23 cellular contexts compared by ENCODE assay signal in the genomic region with DNA sequence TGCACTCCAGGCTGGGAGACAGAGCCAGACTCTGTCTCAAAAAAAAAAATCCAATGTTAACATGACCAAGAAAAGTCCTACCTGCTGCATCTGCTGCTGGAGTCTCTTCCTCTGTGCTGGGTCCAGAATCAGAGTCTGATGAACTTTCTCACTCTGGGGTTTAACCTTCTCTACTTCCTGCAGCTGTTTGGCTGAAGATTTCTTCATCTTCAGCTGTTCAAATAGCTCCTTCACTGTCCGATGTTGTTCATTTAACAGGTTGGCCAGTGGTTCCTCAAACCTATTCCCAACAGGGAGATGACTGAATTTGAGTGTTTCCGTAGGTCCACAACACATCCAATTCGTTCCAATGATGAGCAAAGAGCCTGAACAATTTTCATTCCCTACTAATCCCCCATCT.
DNase-seq lines count a peak whose midpoint lies in the region; ATAC-seq, FAIRE-seq and TF ChIP-seq lines count a peak whose summit lies in the region.
"Had no signal": no experiment of that assay in that cellular context is flagged by ENCODE, and none has a peak within 500 bp of the region (broad histone marks: within the 10 kb centered on the region; RNA-seq: fewer than 3 reads in every experiment).

No MANE protein-coding gene starts in this region.

- no peak for TF ChIP-seq POLR2A in HepG2 (IDR thresholded peaks at IDR 0.05; ENCODE audit: insufficient read depth in 1 of 2, low read depth in 2 of 2, low read length in 2 of 2)

- POLR2A ChIA-PET in HepG2 (lab: Yijun Ruan, JAX) = no interaction called here

- CTCF ChIA-PET in HepG2 (lab: Yijun Ruan, JAX; ENCODE audit: low intra/inter-chr PET ratio, low total read pairs) = no interaction called here

- TF ChIP-seq EP300 in HepG2 (IDR thresholded peaks at IDR 0.05; ENCODE audit: low read depth in 2 of 2, low read length in 2 of 2) (no peak), HepG2 (CRISPR knock-in tag; IDR thresholded peaks at IDR 0.05; ENCODE audit: borderline replicate concordance) (no peak)

- no peaks in the 10 kb centered on the region for H3K4me1 ChIP-seq in HepG2 (ENCODE audit: insufficient read depth, low read length)

- 90% methylated on average over 3 of the region's 3 CpGs for WGBS in HepG2 (ENCODE audit: low lambda C conversion rate)

- no peaks in the 10 kb centered on the region for H3K9me3 Mint-ChIP-seq in T-helper 1 cell treated with Interleukin-12 subunit alpha and Interleukin-12 subunit beta and Interleukin-4 antibody, amounts not matched to agents 30 μg/mL and 1 μg/mL, for 36 hours
- H3K9me3 Mint-ChIP-seq: CD8-positive, alpha-beta memory T cell; H9 had no signal

- H3K79me2 ChIP-seq in HepG2 (ENCODE audit: insufficient read depth, low read length) = no peaks in the 10 kb centered on the region

- no peak overlapping the region for H3K4me2 ChIP-seq in HepG2 (ENCODE audit: low read depth, low read length)

- peak overlapping the region; percentile 55 for H3K27ac Mint-ChIP-seq in T-helper 1 cell treated with Interleukin-12 subunit alpha and Interleukin-12 subunit beta and Interleukin-4 antibody, amounts not matched to agents 30 μg/mL and 1 μg/mL, for 36 hours
- H3K27ac Mint-ChIP-seq: H9 had no signal

- peak; percentile 13 for ATAC-seq in left ventricle myocardium superior
- no peak for ATAC-seq in left cardiac atrium
- ATAC-seq in HepG2 = no peak
- ATAC-seq: PC-3 had no signal

- in situ Hi-C loops in HepG2 (cut with HindIII; ENCODE audit: extremely low pct_ligation_motif_present, low pct_unique_long_range_greater_than_20kb) = no loop called here

- H3K36me3 Mint-ChIP-seq in T-helper 1 cell treated with Interleukin-12 subunit alpha and Interleukin-12 subunit beta and Interleukin-4 antibody, amounts not matched to agents 30 μg/mL and 1 μg/mL, for 36 hours (ENCODE audit: low read depth) = peaks cover 44% of the 10 kb centered on the region

- no peak overlapping the region for H3K4me3 Mint-ChIP-seq in T-helper 1 cell treated with Interleukin-12 subunit alpha and Interleukin-12 subunit beta and Interleukin-4 antibody, amounts not matched to agents 30 μg/mL and 1 μg/mL, for 36 hours
- H3K4me3 Mint-ChIP-seq: CD8-positive, alpha-beta memory T cell; H9 had no signal

- no peak overlapping the region for H3K27ac ChIP-seq in HepG2 (ENCODE audit: extremely low read length, insufficient read depth, low read length)
- H3K27ac ChIP-seq: GM23248, HL-60 had no signal

- no peaks in the 10 kb centered on the region for H3K27me3 Mint-ChIP-seq in T-helper 1 cell treated with Interleukin-12 subunit alpha and Interleukin-12 subunit beta and Interleukin-4 antibody, amounts not matched to agents 30 μg/mL and 1 μg/mL, for 36 hours (ENCODE audit: low read depth)
- H3K27me3 Mint-ChIP-seq: CD8-positive, alpha-beta memory T cell had no signal

- no peak overlapping the region for H2AFZ ChIP-seq in HepG2 (ENCODE audit: low read length)
- H2AFZ ChIP-seq: GM23248 had no signal

- BruUV-seq in HepG2 (replicated peaks; lab: Mats Ljungman, UMichigan) = no TSS peak

- intact Hi-C loops in left ventricle myocardium superior (cut with micrococcal nuclease) (no loop called here), left cardiac atrium (cut with DNase I) (no loop called here), HepG2 (cut with micrococcal nuclease; ENCODE audit: unreplicated experiment) (no loop called here)

- H3K9me3 ChIP-seq in HepG2 (ENCODE audit: low read length) = no peaks in the 10 kb centered on the region
- H3K9me3 ChIP-seq: BLaER1 treated with 17β-estradiol and CSF1 and Interleukin-3, amounts not matched to agents 10 nM and 100 nM had no signal

- H3K36me3 ChIP-seq in HepG2 (replicated peaks in 1 of 2; ENCODE audit: control insufficient read depth in 1 of 2, insufficient read depth in 2 of 2, low read length in 2 of 2) = peaks cover 10 to 40% of the 10 kb centered on the region in 2 experiments

- H4K20me1 ChIP-seq in HepG2 (ENCODE audit: insufficient read depth, low read length) = no peaks in the 10 kb centered on the region
- H4K20me1 ChIP-seq: BLaER1 treated with 17β-estradiol and CSF1 and Interleukin-3, amounts not matched to agents 10 nM and 100 nM had no signal

- peaks cover 20% of the 10 kb centered on the region for H3K4me1 Mint-ChIP-seq in T-helper 1 cell treated with Interleukin-12 subunit alpha and Interleukin-12 subunit beta and Interleukin-4 antibody, amounts not matched to agents 30 μg/mL and 1 μg/mL, for 36 hours (ENCODE audit: low read depth)
- H3K4me1 Mint-ChIP-seq: H9 had no signal

- no peak overlapping the region for H3K9ac ChIP-seq in HepG2 (ENCODE audit: insufficient read depth, low read depth, low read length)
- H3K9ac ChIP-seq: BLaER1 treated with 17β-estradiol and CSF1 and Interleukin-3, amounts not matched to agents 10 nM and 100 nM; GM23248 had no signal

- no peak for TF ChIP-seq RAD21 in HepG2 (CRISPR knock-in tag; IDR thresholded peaks at IDR 0.05)

- H3K4me3 ChIP-seq in HepG2 (replicated peaks in 1 of 3; ENCODE audit: insufficient read depth in 1 of 3, low read depth in 2 of 3, low read length in 3 of 3) = no peak overlapping the region
- H3K4me3 ChIP-seq: BLaER1 treated with 17β-estradiol and CSF1 and Interleukin-3, amounts not matched to agents 10 nM and 100 nM; GM23248 had no signal

- no peak for TF ChIP-seq CTCF in HepG2 (CRISPR knock-in tag; IDR thresholded peaks at IDR 0.05)

- DNase-seq in T-helper 1 cell (no peak), left ventricle myocardium superior (no peak), left cardiac atrium (no peak), myocyte (ENCODE audit: low read depth) (peak; percentile 37), NCI-H1092 treated with DMSO at 0.1 percent for 48 hours (lab: John Stamatoyannopoulos, UW) (no peak), NOMO-1 (lab: John Stamatoyannopoulos, UW; ENCODE audit: unreplicated experiment in 2 of 2) (no peak), HepG2 (ENCODE audit: low spot score) (no peak)
- DNase-seq: 8988T; Calu3; CD8-positive, alpha-beta memory T cell; DMS153; GM23248; H9; KBM-7; NCI-H1694 treated with DMSO at 0.1 percent for 48 hours; NCI-H446 treated with DMSO at 0.1 percent for 48 hours; NCI-H526 treated with DMSO at 0.1 percent for 48 hours; PC-3; Right ventricle myocardium superior had no signal

- no peaks in the 10 kb centered on the region for H3K27me3 ChIP-seq in HepG2 (ENCODE audit: control insufficient read depth in 1 of 2, insufficient read depth in 2 of 2, low read length in 2 of 2)
- H3K27me3 ChIP-seq: BLaER1 treated with 17β-estradiol and CSF1 and Interleukin-3, amounts not matched to agents 10 nM and 100 nM had no signal

- FAIRE-seq in HepG2 (lab: Jason Lieb, UNC) = no peak
- FAIRE-seq: GM12891 had no signal

TF ChIP-seq in HepG2, 621 proteins besides CTCF, POLR2A, EP300 and RAD21:
- TF ChIP-seq ZNF124 (CRISPR knock-in tag; IDR thresholded peaks at IDR 0.05) (no peak), RCOR2 (CRISPR knock-in tag; IDR thresholded peaks at IDR 0.05) (no peak), HMGA1 (CRISPR knock-in tag; conservative IDR thresholded peaks at IDR 0.05) (no peak), ZFP36L1 (CRISPR knock-in tag; IDR thresholded peaks at IDR 0.05) (no peak)
